8 cellular contexts compared by ENCODE assay signal in genomic region chr17:7915611-7916382, GRCh38. TPM values are rescaled to one million over a fixed set of nuclear protein-coding genes. Genes with fewer than 3 reads are reported as not detected.
DNase-seq lines count a peak whose midpoint lies in the region; ATAC-seq and TF ChIP-seq lines count a peak whose summit lies in the region.

Gene RNF227 (minus strand): TSS chr17:7916289. CDS start chr17:7916195, 94 bp downstream.

- H3K79me2 ChIP-seq in GM23338 (replicated peaks; ENCODE audit: insufficient read depth): no peaks in the 10 kb centered on the region

- H2AFZ ChIP-seq in GM23338: peak within 1 kb of the TSS; percentile 91

- H3K4me1 Mint-ChIP-seq in GM23338 (peaks cover 12% of the 10 kb centered on the region), nephron (peaks cover 37% of the 10 kb centered on the region)

- H3K4me3 Mint-ChIP-seq in GM23338 (peak within 1 kb of the TSS; percentile 76), nephron (peak within 1 kb of the TSS; percentile 83 to 90 (median 90))

- H3K9me2 ChIP-seq in GM23338 (ENCODE audit: insufficient read depth): no peaks in the 10 kb centered on the region

- peaks cover 60% of the 10 kb centered on the region for H3K27me3 ChIP-seq in GM23338 (ENCODE audit: insufficient read depth)

- H3K9me3 Mint-ChIP-seq in GM23338 (peaks cover 11% of the 10 kb centered on the region), nephron (no peaks in the 10 kb centered on the region)

- no peak within 1 kb of the TSS for H3K27ac ChIP-seq in GM23338 (ENCODE audit: low read depth)

- H3K4me1 ChIP-seq in GM23338 (ENCODE audit: insufficient read depth): no peaks in the 10 kb centered on the region

- H3K27me3 Mint-ChIP-seq in GM23338 (ENCODE audit: insufficient read depth, low read depth, poor library complexity) (peaks cover 44% of the 10 kb centered on the region), nephron (ENCODE audit: low read depth) (peaks cover 4% of the 10 kb centered on the region)

- ATAC-seq in GM23338: peak; percentile 91

- no peaks in the 10 kb centered on the region; the same call in 1 of the 2 replicates for H4K20me1 ChIP-seq in GM23338 (replicated peaks; ENCODE audit: insufficient read depth)

- H3K4me3 ChIP-seq in GM23338: peak within 1 kb of the TSS; percentile 57
- peak within 1 kb of the TSS; percentile 63 for H3K4me3 ChIP-seq in fibroblast of pulmonary artery (replicated peaks; ENCODE audit: low read depth, low read length)

- H3K36me3 Mint-ChIP-seq in GM23338 (ENCODE audit: low read depth) (no peaks in the 10 kb centered on the region; the same call in 2 of the 3 replicates), nephron (ENCODE audit: low read depth) (peaks cover 14% of the 10 kb centered on the region)

- DNase-seq in DMS153 treated with DMSO at 0.1 percent for 48 hours (lab: John Stamatoyannopoulos, UW; ENCODE audit: unreplicated experiment) (peak; percentile 59), GM23338 (ENCODE audit: low spot score) (peak; percentile 93), LoVo (ENCODE audit: low spot score) (peak; percentile 93), RPMI8226 (peak; percentile 96), fibroblast of pulmonary artery (ENCODE audit: low read depth) (peak; percentile 98)
- peak; percentile 76 for DNase-seq in activated T-helper 9 cell treated with anti-CD3 and anti-CD28 coated beads, Interleukin-2, amount 50 U/mL, for 16 hours (ENCODE audit: low read depth)
- DNase-seq in stimulated activated naive CD4-positive, alpha-beta T cell treated with Interleukin-2 at 50 U/mL for 16 hours (lab: John Stamatoyannopoulos, UW): peak; percentile 87

- TF ChIP-seq CTCF in GM23338 (conservative IDR thresholded peaks at IDR 0.05; ENCODE audit: low read depth in 2 of 2) (no peak), fibroblast of pulmonary artery (IDR thresholded peaks at IDR 0.05; ENCODE audit: low read length, missing control alignments) (no peak), nephron (IDR thresholded peaks at IDR 0.05; ENCODE audit: unreplicated experiment in 3 of 3) (no peak)

- peak within 1 kb of the TSS; percentile 82 for H3K4me2 ChIP-seq in GM23338

- no peak within 1 kb of the TSS for H3K27ac Mint-ChIP-seq in GM23338
- peak within 1 kb of the TSS; percentile 91 to 95 (median 91) for H3K27ac Mint-ChIP-seq in nephron

- no peaks in the 10 kb centered on the region for H3K36me3 ChIP-seq in GM23338 (ENCODE audit: insufficient read depth)

- peaks cover 4% of the 10 kb centered on the region; the same call in 1 of the 2 replicates for H3F3A ChIP-seq in GM23338 (replicated peaks; ENCODE audit: low read depth)

TF ChIP-seq in GM23338, 12 proteins besides CTCF, POLR2A, EP300 and RAD21:
- 0 out of 2 replicates have a peak, but pooled peaks have one; percentile 36 for TF ChIP-seq CREB1 (CRISPR knock-in tag; IDR thresholded peaks at IDR 0.05; ENCODE audit: low read depth)
- no peak for TF ChIP-seq EZH2phosphoT487 (IDR thresholded peaks at IDR 0.05; ENCODE audit: unreplicated experiment)

RNA-seq across cellular contexts. Expression of gene RNF227, which starts in this region (rescaled TPM):
- total RNA-seq in GM23338 (2014; rRNA removed; shearing (Covaris generic)): 0.66 and 1.4 TPM in 2 replicates
- polyA plus RNA-seq in GM23338 (2016; fragmentation: Nextera tagmentation; extraction: Ambion mirVana): 0.35 and 0.42 TPM in 2 replicates
